24 cellular contexts compared by ENCODE assay signal in the genomic region with DNA sequence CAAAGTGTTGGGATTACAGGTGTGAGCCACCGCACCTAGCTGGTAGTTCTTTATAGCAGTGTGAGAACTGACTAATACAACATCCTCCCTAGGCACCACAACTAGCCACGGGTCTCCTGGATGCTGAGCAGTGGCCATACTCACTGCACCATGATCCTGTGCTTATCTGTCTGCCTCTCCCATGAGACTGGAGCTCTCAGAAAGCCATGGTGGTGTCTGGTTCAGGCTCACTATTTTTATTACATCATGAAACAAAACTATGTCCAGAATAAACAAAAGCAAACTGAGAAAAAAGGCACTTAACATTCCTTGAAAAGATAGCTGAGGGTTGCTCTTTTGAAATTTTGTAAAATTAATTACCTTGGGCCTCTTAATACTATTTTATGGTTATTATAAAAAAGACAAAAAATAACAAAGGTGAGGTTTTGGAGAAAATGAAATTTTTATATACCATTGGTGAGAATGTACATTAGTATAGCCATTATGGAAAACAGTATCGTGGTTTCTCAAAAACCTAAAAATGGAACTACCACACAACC.
"Had no signal": no experiment of that assay in that cellular context is flagged by ENCODE, and none has a peak within 500 bp of the region (broad histone marks: within the 10 kb centered on the region; RNA-seq: fewer than 3 reads in every experiment).

No MANE protein-coding gene starts in this region.

- H3K4me3 ChIP-seq: adrenal gland, right atrium auricular region, suprapubic skin, upper lobe of right lung had no signal

- H3K27me3 ChIP-seq: adrenal gland, right atrium auricular region, suprapubic skin, upper lobe of right lung had no signal

- DNase-seq: activated B cell treated with CpG ODN at 0.5 μM for 24 hours; activated CD4-positive, alpha-beta T cell treated with anti-CD3 and anti-CD28 coated beads for 48 hours; activated CD8-positive, alpha-beta T cell treated with anti-CD3 and anti-CD28 coated beads for 36 hours; activated effector memory CD4-positive, alpha-beta T cell treated with Interleukin-2 at 50 U/mL for 16 hours; activated naive CD4-positive, alpha-beta T cell treated with anti-CD3 and anti-CD28 coated beads, Interleukin-2, amount 50 U/mL, for 16 hours; activated T-cell treated with anti-CD3 and anti-CD28 coated beads, Interleukin-2, amount 50 U/mL, for 4 hours; adrenal gland; effector memory CD8-positive, alpha-beta T cell; hippocampal formation; kidney; left ventricle myocardium superior; nucleus accumbens; small intestine; upper lobe of right lung had no signal

- H3K4me1 Mint-ChIP-seq: nephron had no signal

- FAIRE-seq: kidney, small intestine had no signal

- H3K9me3 Mint-ChIP-seq: activated B cell treated with CpG ODN at 0.5 μM for 24 hours; activated CD8-positive, alpha-beta T cell treated with anti-CD3 and anti-CD28 coated beads for 36 hours; activated T-cell treated with anti-CD3 and anti-CD28 coated beads, Interleukin-2, amount 50 U/mL, for 4 hours; brain; central memory CD8-positive, alpha-beta T cell; effector memory CD8-positive, alpha-beta T cell; nephron; stimulated activated naive CD8-positive, alpha-beta T cell treated with anti-CD3 and anti-CD28 coated beads, Interleukin-15, Interleukin-2, amounts not matched to agents 100 ng/mL and 50 ng/mL, for 24 hours had no signal

- H3K9me3 ChIP-seq: adrenal gland, right atrium auricular region, suprapubic skin, upper lobe of right lung had no signal

- H3K27me3 Mint-ChIP-seq: activated B cell treated with CpG ODN at 0.5 μM for 24 hours; activated CD8-positive, alpha-beta T cell treated with anti-CD3 and anti-CD28 coated beads for 36 hours; brain; central memory CD8-positive, alpha-beta T cell; dendritic cell treated with granulocyte-macrophage colony-stimulating factor and Interleukin-4, amounts not matched to agents 40 ng/mL and 50 ng/mL, for 4 days; effector memory CD8-positive, alpha-beta T cell; memory B cell; progenitor cell of endocrine pancreas; stimulated activated naive CD8-positive, alpha-beta T cell treated with anti-CD3 and anti-CD28 coated beads, Interleukin-15, Interleukin-2, amounts not matched to agents 100 ng/mL and 50 ng/mL, for 24 hours had no signal

- H3K27ac Mint-ChIP-seq: activated B cell treated with CpG ODN at 0.5 μM for 24 hours; activated CD8-positive, alpha-beta T cell treated with anti-CD3 and anti-CD28 coated beads for 36 hours; brain; dendritic cell treated with granulocyte-macrophage colony-stimulating factor and Interleukin-4, amounts not matched to agents 40 ng/mL and 50 ng/mL, for 4 days; effector memory CD8-positive, alpha-beta T cell; memory B cell; progenitor cell of endocrine pancreas; stimulated activated naive CD8-positive, alpha-beta T cell treated with anti-CD3 and anti-CD28 coated beads, Interleukin-15, Interleukin-2, amounts not matched to agents 100 ng/mL and 50 ng/mL, for 24 hours had no signal

- H3K27ac ChIP-seq: adrenal gland, epithelial cell of prostate, right atrium auricular region, suprapubic skin, upper lobe of right lung had no signal

- H3K4me3 Mint-ChIP-seq: activated B cell treated with CpG ODN at 0.5 μM for 24 hours; activated CD8-positive, alpha-beta T cell treated with anti-CD3 and anti-CD28 coated beads for 36 hours; activated T-cell treated with anti-CD3 and anti-CD28 coated beads, Interleukin-2, amount 50 U/mL, for 4 hours; brain; central memory CD8-positive, alpha-beta T cell; dendritic cell treated with granulocyte-macrophage colony-stimulating factor and Interleukin-4, amounts not matched to agents 40 ng/mL and 50 ng/mL, for 4 days; effector memory CD8-positive, alpha-beta T cell; memory B cell; nephron; stimulated activated naive CD8-positive, alpha-beta T cell treated with anti-CD3 and anti-CD28 coated beads, Interleukin-15, Interleukin-2, amounts not matched to agents 100 ng/mL and 50 ng/mL, for 24 hours had no signal

- H3K4me1 ChIP-seq: adrenal gland, suprapubic skin, upper lobe of right lung had no signal

- ATAC-seq: activated CD8-positive, alpha-beta T cell treated with anti-CD3 and anti-CD28 coated beads for 36 hours; activated T-cell treated with anti-CD3 and anti-CD28 coated beads, Interleukin-2, amount 50 U/mL, for 4 hours; effector memory CD8-positive, alpha-beta T cell; left ventricle myocardium superior; upper lobe of right lung had no signal
